14 cellular contexts compared by ENCODE assay signal in genomic region chr12:69664930-69665377, GRCh38. TPM values are rescaled to one million over a fixed set of nuclear protein-coding genes. Genes with fewer than 3 reads are reported as not detected.
DNase-seq lines count a peak whose midpoint lies in the region; ATAC-seq, FAIRE-seq and TF ChIP-seq lines count a peak whose summit lies in the region.
"Not testable (repeated sequence)": the region's sequence is repeated elsewhere in the genome, so short reads cannot be mapped to it uniquely, and the experiment has no call there.
"Had no signal": no experiment of that assay in that cellular context is flagged by ENCODE, and none has a peak within 500 bp of the region (broad histone marks: within the 10 kb centered on the region; RNA-seq: fewer than 3 reads in every experiment).

No MANE protein-coding gene starts in this region.

- H3K27me3 Mint-ChIP-seq in GM23338 (ENCODE audit: insufficient read depth, low read depth, poor library complexity); endodermal cell (ENCODE audit: insufficient read depth): not testable (repeated sequence)

- not testable (repeated sequence) for H3F3A ChIP-seq in GM23338 (replicated peaks; ENCODE audit: low read depth)

- H3K79me2 ChIP-seq in GM23338 (replicated peaks; ENCODE audit: insufficient read depth); HepG2 (ENCODE audit: insufficient read depth, low read length): not testable (repeated sequence)

- not testable (repeated sequence) for H3K4me3 Mint-ChIP-seq in GM23338, endodermal cell

- 95 to 96% methylated on average over 2 to 6 of the region's 6 CpGs for WGBS in endodermal cell (ENCODE audit: insufficient coverage in 1 of 2, insufficient read length in 1 of 2), 2 experiments
- 30% methylated on average over 5 of the region's 6 CpGs for WGBS in HepG2 (ENCODE audit: low lambda C conversion rate)

- in situ Hi-C loops in ACHN (cut with HindIII; ENCODE audit: low pct_ligation_motif_present, low pct_unique_long_range_greater_than_20kb, low sequenced_read_pairs); HepG2 (cut with HindIII; ENCODE audit: extremely low pct_ligation_motif_present, low pct_unique_long_range_greater_than_20kb): not testable (repeated sequence)

- H3K36me3 ChIP-seq in GM23338 (ENCODE audit: insufficient read depth); WERI-Rb-1; endodermal cell (ENCODE audit: control insufficient read depth, insufficient read depth, low read length); HepG2 (replicated peaks in 1 of 2; ENCODE audit: control insufficient read depth in 1 of 2, insufficient read depth in 2 of 2, low read length in 2 of 2): not testable (repeated sequence)

- not testable (repeated sequence) for TF ChIP-seq POLR2A in HepG2 (IDR thresholded peaks at IDR 0.05; ENCODE audit: insufficient read depth in 1 of 2, low read depth in 2 of 2, low read length in 2 of 2)

- H3K27ac Mint-ChIP-seq in GM23338, endodermal cell: not testable (repeated sequence)

- not testable (repeated sequence) for H3K9me2 ChIP-seq in GM23338 (ENCODE audit: insufficient read depth)

- not testable (repeated sequence) for H3K4me1 Mint-ChIP-seq in GM23338, endodermal cell

- ATAC-seq in GM23338, result peak; percentile 46; the same call in 2 of the 3 replicates
- ATAC-seq in Right ventricle myocardium superior (ENCODE audit: poor library complexity), result peak; percentile 53
- peak; percentile 98 for ATAC-seq in HepG2

- not testable (repeated sequence) for H3K4me3 ChIP-seq in GM23338; WERI-Rb-1 (ENCODE audit: low read depth, low read length); endodermal cell (ENCODE audit: low read length); HepG2 (replicated peaks in 1 of 3; ENCODE audit: insufficient read depth in 1 of 3, low read depth in 2 of 3, low read length in 3 of 3)

- H3K36me3 Mint-ChIP-seq in GM23338 (ENCODE audit: low read depth); endodermal cell (ENCODE audit: low read depth): not testable (repeated sequence)

- not testable (repeated sequence) for BruUV-seq in HepG2 (replicated peaks; lab: Mats Ljungman, UMichigan)

- peak in 1 of 2 experiments; percentile 19; a peak in 2 of 4 replicates for TF ChIP-seq CTCF in GM23338 (conservative IDR thresholded peaks at IDR 0.05; ENCODE audit: low read depth in 2 of 2)
- TF ChIP-seq CTCF in WERI-Rb-1 (IDR thresholded peaks at IDR 0.05; ENCODE audit: low read depth, low read length), result peak; percentile 13; the same call in 1 of the 2 replicates
- peak; percentile 64 for TF ChIP-seq CTCF in endodermal cell (conservative IDR thresholded peaks at IDR 0.05)
- TF ChIP-seq CTCF in HepG2 (CRISPR knock-in tag; IDR thresholded peaks at IDR 0.05), result peak; percentile 35

- POLR2A ChIA-PET in HepG2 (lab: Yijun Ruan, JAX), result not testable (repeated sequence)

- H3K9me3 ChIP-seq in WERI-Rb-1 (ENCODE audit: severe bottlenecking); endodermal cell (ENCODE audit: control insufficient read depth, low read length); HepG2 (ENCODE audit: low read length): not testable (repeated sequence)

- not testable (repeated sequence) for H3K4me2 ChIP-seq in GM23338; HepG2 (ENCODE audit: low read depth, low read length)

- CTCF ChIA-PET in HepG2 (lab: Yijun Ruan, JAX; ENCODE audit: low intra/inter-chr PET ratio, low total read pairs), result not testable (repeated sequence)

- intact Hi-C loops in Right ventricle myocardium superior (cut with DNase I); HepG2 (cut with micrococcal nuclease; ENCODE audit: unreplicated experiment): not testable (repeated sequence)

- FAIRE-seq in HepG2 (lab: Jason Lieb, UNC), result peak; percentile 95

- H4K20me1 ChIP-seq in GM23338 (replicated peaks; ENCODE audit: insufficient read depth); HepG2 (ENCODE audit: insufficient read depth, low read length): not testable (repeated sequence)

- TF ChIP-seq RAD21 in HepG2 (CRISPR knock-in tag; IDR thresholded peaks at IDR 0.05), result not testable (repeated sequence)

- H3K27me3 ChIP-seq in GM23338 (ENCODE audit: insufficient read depth); WERI-Rb-1 (ENCODE audit: insufficient read depth, low read depth, severe bottlenecking); endodermal cell (ENCODE audit: control insufficient read depth, insufficient read depth, low read length, poor library complexity, severe bottlenecking); HepG2 (ENCODE audit: control insufficient read depth in 1 of 2, insufficient read depth in 2 of 2, low read length in 2 of 2): not testable (repeated sequence)

- H3K4me1 ChIP-seq in GM23338 (ENCODE audit: insufficient read depth); endodermal cell (ENCODE audit: control insufficient read depth, insufficient read depth, low read length); HepG2 (ENCODE audit: insufficient read depth, low read length): not testable (repeated sequence)

- H3K9me3 Mint-ChIP-seq in GM23338, endodermal cell: not testable (repeated sequence)

- DNase-seq in ACHN (peak; percentile 66), NCI-H2196 (lab: John Stamatoyannopoulos, UW; ENCODE audit: unreplicated experiment) (peak; percentile 27), renal cortical epithelial cell (ENCODE audit: low read depth) (peak; percentile 30)
- DNase-seq in GM23338 (ENCODE audit: low spot score); WERI-Rb-1; endodermal cell; Right ventricle myocardium superior; HepG2 (ENCODE audit: low spot score): not testable (repeated sequence)

- not testable (repeated sequence) for H3K27ac ChIP-seq in GM23338 (ENCODE audit: low read depth); WERI-Rb-1; endodermal cell (ENCODE audit: low read depth, low read length); HepG2 (ENCODE audit: extremely low read length, insufficient read depth, low read length)

- H3K9ac ChIP-seq in endodermal cell (ENCODE audit: extremely low read depth, low read length, poor library complexity, severe bottlenecking); HepG2 (ENCODE audit: insufficient read depth, low read depth, low read length): not testable (repeated sequence)

- H2AFZ ChIP-seq in GM23338; HepG2 (ENCODE audit: low read length): not testable (repeated sequence)

- not testable (repeated sequence) for TF ChIP-seq EP300 in HepG2 (IDR thresholded peaks at IDR 0.05; ENCODE audit: low read depth in 2 of 2, low read length in 2 of 2); HepG2 (CRISPR knock-in tag; IDR thresholded peaks at IDR 0.05; ENCODE audit: borderline replicate concordance)

RNA-seq across cellular contexts. Expression of gene BEST3, which starts 34.1 kb away (rescaled TPM):
- not detected in 2 replicates for total RNA-seq in GM23338 (2014; rRNA removed; shearing (Covaris generic))
- polyA plus RNA-seq in GM23338 (2016; fragmentation: Nextera tagmentation; extraction: Ambion mirVana) (not detected in 2 replicates), HepG2 (2011; rRNA removed) (not detected in 2 replicates)
- total RNA-seq in endodermal cell (not detected), Right ventricle myocardium superior (0.48 TPM), HepG2 (2016; rRNA removed; fragmentation: Illumina TruSeq; extraction: Trizol) (not detected in 2 replicates), renal cortical epithelial cell (0.55 and 0.87 TPM in 2 replicates)
- not detected for polyA plus RNA-seq in endodermal cell (2013, experiment 1 of 2)
- not detected for polyA plus RNA-seq in endodermal cell (2013, experiment 2 of 2)
- total RNA-seq in HepG2 (2016; cell fraction: cytosol; rRNA removed; fragmentation: Illumina TruSeq; extraction: Trizol; ENCODE audit: low read depth), result not detected in 2 replicates
- not detected in 2 replicates for total RNA-seq in HepG2 (2016; cell fraction: insoluble cytoplasmic fraction; rRNA removed; fragmentation: Illumina TruSeq; extraction: Trizol)
- total RNA-seq in HepG2 (2016; cell fraction: membrane; rRNA removed; fragmentation: Illumina TruSeq; extraction: Trizol), result not detected in 2 replicates
- not detected in 2 replicates for total RNA-seq in HepG2 (2016; cell fraction: nucleus; rRNA removed; fragmentation: Illumina TruSeq; extraction: Trizol)
- not detected in 2 replicates for polyA plus RNA-seq in HepG2 (2011; cell fraction: cytosol; rRNA removed)
- not detected in 2 replicates for polyA plus RNA-seq in HepG2 (2011; cell fraction: nucleus; rRNA removed)
- polyA plus RNA-seq in HepG2 (2012), result not detected in 2 replicates
- not detected in 2 replicates for polyA plus RNA-seq in HepG2 (2016; cell fraction: cytosol; fragmentation: Illumina TruSeq; extraction: Trizol; ENCODE audit: low read depth)
- polyA plus RNA-seq in HepG2 (2016; cell fraction: insoluble cytoplasmic fraction; fragmentation: Illumina TruSeq; extraction: Trizol; ENCODE audit: low read depth), result not detected in 2 replicates
- not detected in 2 replicates for polyA plus RNA-seq in HepG2 (2016; cell fraction: membrane; fragmentation: Illumina TruSeq; extraction: Trizol; ENCODE audit: low read depth)
- polyA plus RNA-seq in HepG2 (2016; cell fraction: nucleus; fragmentation: Illumina TruSeq; extraction: Trizol; ENCODE audit: insufficient read depth, low read depth), result not detected in 2 replicates
- 0.94 TPM in 1 of 2 replicates, not detected in the other for polyA minus RNA-seq in HepG2 (2011; rRNA and poly(A)+ RNA removed; ENCODE audit: low replicate concordance)
- not detected in 2 replicates for polyA minus RNA-seq in HepG2 (2011; cell fraction: cytosol; rRNA and poly(A)+ RNA removed)
- polyA minus RNA-seq in HepG2 (2011; cell fraction: nucleus; rRNA and poly(A)+ RNA removed), result 0.75 TPM in 1 of 2 replicates, not detected in the other
- total RNA-seq: activated naive CD4-positive, alpha-beta T cell treated with anti-CD3 and anti-CD28 coated beads for 36 hours; activated T-cell treated with anti-CD3 and anti-CD28 coated beads, Interleukin-2, amount 50 U/mL, for 4 hours; CD8-positive, alpha-beta T cell; naive thymus-derived CD4-positive, alpha-beta T cell had no signal
- polyA plus RNA-seq: naive thymus-derived CD4-positive, alpha-beta T cell; urinary bladder had no signal

RNA-seq across cellular contexts. Expression of gene LRRC10, which starts 54.2 kb away (rescaled TPM):
- total RNA-seq in GM23338 (2014; rRNA removed; shearing (Covaris generic)), result not detected in 2 replicates
- polyA plus RNA-seq in GM23338 (2016; fragmentation: Nextera tagmentation; extraction: Ambion mirVana), result not detected in 2 replicates
- not detected for total RNA-seq in endodermal cell
- not detected for polyA plus RNA-seq in endodermal cell (2013, experiment 1 of 2)
- not detected for polyA plus RNA-seq in endodermal cell (2013, experiment 2 of 2)
- total RNA-seq in Right ventricle myocardium superior, result 40.5 TPM
- not detected in 2 replicates for total RNA-seq in HepG2 (2016; rRNA removed; fragmentation: Illumina TruSeq; extraction: Trizol)
- not detected in 2 replicates for total RNA-seq in HepG2 (2016; cell fraction: cytosol; rRNA removed; fragmentation: Illumina TruSeq; extraction: Trizol; ENCODE audit: low read depth)
- total RNA-seq in HepG2 (2016; cell fraction: insoluble cytoplasmic fraction; rRNA removed; fragmentation: Illumina TruSeq; extraction: Trizol), result not detected in 2 replicates
- total RNA-seq in HepG2 (2016; cell fraction: membrane; rRNA removed; fragmentation: Illumina TruSeq; extraction: Trizol), result not detected in 2 replicates
- not detected in 2 replicates for total RNA-seq in HepG2 (2016; cell fraction: nucleus; rRNA removed; fragmentation: Illumina TruSeq; extraction: Trizol)
- polyA plus RNA-seq in HepG2 (2011; rRNA removed), result not detected in 2 replicates
- polyA plus RNA-seq in HepG2 (2011; cell fraction: cytosol; rRNA removed), result not detected in 2 replicates
- not detected in 2 replicates for polyA plus RNA-seq in HepG2 (2011; cell fraction: nucleus; rRNA removed)
- not detected in 2 replicates for polyA plus RNA-seq in HepG2 (2012)
- not detected in 2 replicates for polyA plus RNA-seq in HepG2 (2016; cell fraction: cytosol; fragmentation: Illumina TruSeq; extraction: Trizol; ENCODE audit: low read depth)
- polyA plus RNA-seq in HepG2 (2016; cell fraction: insoluble cytoplasmic fraction; fragmentation: Illumina TruSeq; extraction: Trizol; ENCODE audit: low read depth), result not detected in 2 replicates
- not detected in 2 replicates for polyA plus RNA-seq in HepG2 (2016; cell fraction: membrane; fragmentation: Illumina TruSeq; extraction: Trizol; ENCODE audit: low read depth)
- not detected in 2 replicates for polyA plus RNA-seq in HepG2 (2016; cell fraction: nucleus; fragmentation: Illumina TruSeq; extraction: Trizol; ENCODE audit: insufficient read depth, low read depth)
- polyA minus RNA-seq in HepG2 (2011; rRNA and poly(A)+ RNA removed; ENCODE audit: low replicate concordance), result not detected in 2 replicates
- polyA minus RNA-seq in HepG2 (2011; cell fraction: cytosol; rRNA and poly(A)+ RNA removed), result not detected in 2 replicates
- polyA minus RNA-seq in HepG2 (2011; cell fraction: nucleus; rRNA and poly(A)+ RNA removed), result not detected in 2 replicates
- not detected in 2 replicates for total RNA-seq in renal cortical epithelial cell
- total RNA-seq: activated naive CD4-positive, alpha-beta T cell treated with anti-CD3 and anti-CD28 coated beads for 36 hours; activated T-cell treated with anti-CD3 and anti-CD28 coated beads, Interleukin-2, amount 50 U/mL, for 4 hours; CD8-positive, alpha-beta T cell; mammary epithelial cell; naive thymus-derived CD4-positive, alpha-beta T cell; urinary bladder had no signal
- polyA plus RNA-seq: mammary epithelial cell; naive thymus-derived CD4-positive, alpha-beta T cell; urinary bladder had no signal

Comparison
In these comparisons a context has a peak if more than half of its experiments do, and no peak if none do; other contexts are left out.
1. ATAC-seq: peak in every context shown above with its lines; median percentile 98 in HepG2; 53 in Right ventricle myocardium superior; 46 in GM23338.
2. RNA of gene LRRC10, which starts 54.2 kb away (total RNA-seq): 40.5 TPM in Right ventricle myocardium superior (single experiment); not detected in GM23338, not detected in endodermal cell, not detected in HepG2 and not detected in renal cortical epithelial cell; every median in the first group is over 10 times any median in the second.